ENCODE assay signal across 1 cellular context in the genomic region with DNA sequence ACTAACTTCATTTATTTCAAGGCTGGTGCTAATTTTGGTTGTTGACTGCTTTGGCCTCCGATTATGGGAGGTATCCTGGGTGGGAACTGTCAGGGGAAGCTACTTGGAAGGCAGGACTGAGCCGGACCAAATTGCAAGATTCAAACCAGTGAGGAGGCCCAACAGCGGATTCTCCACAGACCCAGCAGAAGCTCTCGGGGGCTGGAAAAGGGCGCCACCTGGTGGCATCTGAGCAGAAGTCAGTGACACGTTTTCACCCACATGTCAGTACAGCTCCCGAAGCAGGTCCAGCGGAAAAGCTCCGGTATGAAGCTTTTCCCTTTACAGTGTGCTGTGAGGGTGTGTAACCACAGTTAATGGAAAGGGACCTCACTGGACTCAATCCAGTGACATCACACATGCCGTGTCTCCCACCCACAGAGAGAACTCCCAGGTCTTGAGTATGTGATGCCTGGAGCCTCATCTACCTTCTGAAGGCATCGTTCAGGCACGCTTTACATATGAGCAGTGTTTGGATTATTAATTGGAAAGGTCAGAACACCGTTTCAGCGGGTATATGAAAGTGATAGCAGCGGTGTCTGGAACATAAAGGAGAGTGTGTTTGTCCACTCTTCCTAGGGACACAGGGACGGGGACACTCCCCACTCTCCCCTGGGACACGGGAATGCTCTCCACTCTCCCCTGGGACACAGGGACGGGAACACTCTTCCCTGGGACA.
A peak's percentile ranks its signal among the peaks of the same experiment; 100 is the strongest.
TF ChIP-seq lines count a peak whose summit lies in the region.

No MANE protein-coding gene starts in this region.

TF ChIP-seq in HepG2, 621 proteins besides CTCF, POLR2A, EP300 and RAD21 (continued from another document):
- TF ChIP-seq, protein P1, sequence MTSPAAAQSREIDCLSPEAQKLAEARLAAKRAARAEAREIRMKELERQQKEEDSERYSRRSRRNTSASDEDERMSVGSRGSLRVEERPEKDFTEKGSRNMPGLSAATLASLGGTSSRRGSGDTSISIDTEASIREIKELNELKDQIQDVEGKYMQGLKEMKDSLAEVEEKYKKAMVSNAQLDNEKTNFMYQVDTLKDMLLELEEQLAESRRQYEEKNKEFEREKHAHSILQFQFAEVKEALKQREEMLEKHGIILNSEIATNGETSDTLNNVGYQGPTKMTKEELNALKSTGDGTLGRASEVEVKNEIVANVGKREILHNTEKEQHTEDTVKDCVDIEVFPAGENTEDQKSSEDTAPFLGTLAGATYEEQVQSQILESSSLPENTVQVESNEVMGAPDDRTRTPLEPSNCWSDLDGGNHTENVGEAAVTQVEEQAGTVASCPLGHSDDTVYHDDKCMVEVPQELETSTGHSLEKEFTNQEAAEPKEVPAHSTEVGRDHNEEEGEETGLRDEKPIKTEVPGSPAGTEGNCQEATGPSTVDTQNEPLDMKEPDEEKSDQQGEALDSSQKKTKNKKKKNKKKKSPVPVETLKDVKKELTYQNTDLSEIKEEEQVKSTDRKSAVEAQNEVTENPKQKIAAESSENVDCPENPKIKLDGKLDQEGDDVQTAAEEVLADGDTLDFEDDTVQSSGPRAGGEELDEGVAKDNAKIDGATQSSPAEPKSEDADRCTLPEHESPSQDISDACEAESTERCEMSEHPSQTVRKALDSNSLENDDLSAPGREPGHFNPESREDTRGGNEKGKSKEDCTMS (CRISPR knock-in tag; conservative IDR thresholded peaks at IDR 0.05), result 0 out of 2 replicates have a peak, but pooled peaks have one; percentile 15
- TF ChIP-seq ZNF280D (CRISPR knock-in tag; IDR thresholded peaks at IDR 0.05) (no peak), ZNF382 (CRISPR knock-in tag; IDR thresholded peaks at IDR 0.05; ENCODE audit: borderline replicate concordance) (no peak), KDM2A (CRISPR knock-in tag; IDR thresholded peaks at IDR 0.05; ENCODE audit: borderline replicate concordance, low read depth) (peak; percentile 74; the same call in 1 of the 2 replicates), MNT (IDR thresholded peaks at IDR 0.05) (0 out of 2 replicates have a peak, but pooled peaks have one; percentile 50), HNF1B (CRISPR knock-in tag; IDR thresholded peaks at IDR 0.05) (peak; percentile 59; the same call in 1 of the 2 replicates), ZFX (CRISPR knock-in tag; IDR thresholded peaks at IDR 0.05; ENCODE audit: low read depth) (0 out of 2 replicates have a peak, but pooled peaks have one; percentile 32), ZNF619 (CRISPR knock-in tag; IDR thresholded peaks at IDR 0.05) (peak; percentile 61; the same call in 1 of the 2 replicates)
TF ChIP-seq in HepG2: peak in this region for 55.
